In genomic region chr12:108801736-108802665, GRCh38 we compare ENCODE assay signal across 1 cellular context.
TF ChIP-seq lines count a peak whose summit lies in the region.

No MANE protein-coding gene starts in this region.

TF ChIP-seq in WTC11, 78 proteins besides CTCF, POLR2A, EP300 and RAD21 (continued from another document):
- TF ChIP-seq E2F1 (CRISPR knock-in tag; IDR thresholded peaks at IDR 0.05) (no peak), ZNF532 (CRISPR knock-in tag; IDR thresholded peaks at IDR 0.05; ENCODE audit: borderline replicate concordance) (no peak), TEAD1 (CRISPR knock-in tag; IDR thresholded peaks at IDR 0.05) (peak; percentile 59; the same call in 1 of the 2 replicates), RORB (CRISPR knock-in tag; IDR thresholded peaks at IDR 0.05) (no peak), HMGA2 (CRISPR knock-in tag; IDR thresholded peaks at IDR 0.05) (no peak), ZNF121 (CRISPR knock-in tag; IDR thresholded peaks at IDR 0.05) (0 out of 2 replicates have a peak, but pooled peaks have one; percentile 1), ZNF263 (CRISPR knock-in tag; IDR thresholded peaks at IDR 0.05; ENCODE audit: low read depth) (no peak), NR3C1 (CRISPR knock-in tag; conservative IDR thresholded peaks at IDR 0.05; ENCODE audit: low read depth) (no peak), FOXJ3 (CRISPR knock-in tag; IDR thresholded peaks at IDR 0.05; ENCODE audit: borderline replicate concordance) (no peak)
- TF ChIP-seq, protein P1, sequence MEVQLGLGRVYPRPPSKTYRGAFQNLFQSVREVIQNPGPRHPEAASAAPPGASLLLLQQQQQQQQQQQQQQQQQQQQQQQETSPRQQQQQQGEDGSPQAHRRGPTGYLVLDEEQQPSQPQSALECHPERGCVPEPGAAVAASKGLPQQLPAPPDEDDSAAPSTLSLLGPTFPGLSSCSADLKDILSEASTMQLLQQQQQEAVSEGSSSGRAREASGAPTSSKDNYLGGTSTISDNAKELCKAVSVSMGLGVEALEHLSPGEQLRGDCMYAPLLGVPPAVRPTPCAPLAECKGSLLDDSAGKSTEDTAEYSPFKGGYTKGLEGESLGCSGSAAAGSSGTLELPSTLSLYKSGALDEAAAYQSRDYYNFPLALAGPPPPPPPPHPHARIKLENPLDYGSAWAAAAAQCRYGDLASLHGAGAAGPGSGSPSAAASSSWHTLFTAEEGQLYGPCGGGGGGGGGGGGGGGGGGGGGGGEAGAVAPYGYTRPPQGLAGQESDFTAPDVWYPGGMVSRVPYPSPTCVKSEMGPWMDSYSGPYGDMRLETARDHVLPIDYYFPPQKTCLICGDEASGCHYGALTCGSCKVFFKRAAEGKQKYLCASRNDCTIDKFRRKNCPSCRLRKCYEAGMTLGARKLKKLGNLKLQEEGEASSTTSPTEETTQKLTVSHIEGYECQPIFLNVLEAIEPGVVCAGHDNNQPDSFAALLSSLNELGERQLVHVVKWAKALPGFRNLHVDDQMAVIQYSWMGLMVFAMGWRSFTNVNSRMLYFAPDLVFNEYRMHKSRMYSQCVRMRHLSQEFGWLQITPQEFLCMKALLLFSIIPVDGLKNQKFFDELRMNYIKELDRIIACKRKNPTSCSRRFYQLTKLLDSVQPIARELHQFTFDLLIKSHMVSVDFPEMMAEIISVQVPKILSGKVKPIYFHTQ (CRISPR knock-in tag; IDR thresholded peaks at IDR 0.05): no peak
TF ChIP-seq in WTC11: peak in this region for 6.
